11 cellular contexts compared by ENCODE assay signal in genomic region chr5:132073231-132074013, GRCh38. TPM values are rescaled to one million over a fixed set of nuclear protein-coding genes. Genes with fewer than 3 reads are reported as not detected.
A peak's percentile ranks its signal among the peaks of the same experiment; 100 is the strongest.
DNase-seq lines count a peak whose midpoint lies in the region; ATAC-seq and TF ChIP-seq lines count a peak whose summit lies in the region.
"Had no signal": no experiment of that assay in that cellular context is flagged by ENCODE, and none has a peak within 500 bp of the region (broad histone marks: within the 10 kb centered on the region; RNA-seq: fewer than 3 reads in every experiment).

TSS of gene CSF2 (plus strand) at chr5:132073789. CDS start at chr5:132073824, 35 bp downstream.

- H3K4me3 Mint-ChIP-seq in CD4-positive, alpha-beta memory T cell = peak within 1 kb of the TSS in 5 of 8 donors; percentile 1 to 45 (median 38)
- H3K4me3 Mint-ChIP-seq in activated naive CD8-positive, alpha-beta T cell = peak within 1 kb of the TSS; percentile 67
- no peak within 1 kb of the TSS for H3K4me3 Mint-ChIP-seq in glutamatergic neuron (ENCODE audit: unreplicated experiment)

- H3K27me3 ChIP-seq in CD4-positive, alpha-beta memory T cell (ENCODE audit: insufficient read depth, low read length) = no peaks in the 10 kb centered on the region
- H3K27me3 ChIP-seq in left lung = no peaks in the 10 kb centered on the region

- CTCF ChIA-PET in CD4-positive, alpha-beta memory T cell (lab: Charles Lee; ENCODE audit: partially characterized antibody) = interaction anchor here (0.9 to 3.3 kb wide), 7 partner anchors 9 to 108 kb away, joined by 3 to 14 read pairs (median 5); no protein-coding TSS in a partner anchor
- CTCF ChIA-PET in GM10248 (lab: Yijun Ruan, JAX) = interaction anchor here (1.1 to 3.1 kb wide), 8 partner anchors 8 to 164 kb away, joined by 3 to 15 read pairs (median 8); no protein-coding TSS in a partner anchor

- H3K9me3 ChIP-seq in CD4-positive, alpha-beta memory T cell (ENCODE audit: control insufficient read depth in 1 of 2, low read length in 2 of 2) = no peaks in the 10 kb centered on the region
- no peaks in the 10 kb centered on the region for H3K9me3 ChIP-seq in left lung

- peak; percentile 36 for ATAC-seq in left lung
- no peak for ATAC-seq in GM18498 (IDR thresholded peaks at IDR 0.05; ENCODE audit: unreplicated experiment)
- ATAC-seq in GM18909 (IDR thresholded peaks at IDR 0.05; ENCODE audit: poor library complexity, unreplicated experiment) = no peak

- H3K36me3 Mint-ChIP-seq in CD4-positive, alpha-beta memory T cell = no peaks in the 10 kb centered on the region
- H3K36me3 Mint-ChIP-seq in activated naive CD8-positive, alpha-beta T cell = no peaks in the 10 kb centered on the region
- no peaks in the 10 kb centered on the region for H3K36me3 Mint-ChIP-seq in glutamatergic neuron (ENCODE audit: unreplicated experiment)

- TF ChIP-seq CTCF in left lung (IDR thresholded peaks at IDR 0.05) = no peak
- no peak for TF ChIP-seq CTCF in GM10248 (IDR thresholded peaks at IDR 0.05; ENCODE audit: control extremely low read depth, extremely low read depth, low read depth, missing control alignments)
- TF ChIP-seq CTCF in glutamatergic neuron (IDR thresholded peaks at IDR 0.05; ENCODE audit: partially characterized antibody, unreplicated experiment) = no peak

- H3K27ac ChIP-seq in CD4-positive, alpha-beta memory T cell (ENCODE audit: low read depth, low read length) = no peak within 1 kb of the TSS
- H3K27ac ChIP-seq in left lung = peak within 1 kb of the TSS; percentile 71 to 78

- H3K27me3 Mint-ChIP-seq in CD4-positive, alpha-beta memory T cell = no peaks in the 10 kb centered on the region
- H3K27me3 Mint-ChIP-seq in activated naive CD8-positive, alpha-beta T cell = no peaks in the 10 kb centered on the region
- no peaks in the 10 kb centered on the region for H3K27me3 Mint-ChIP-seq in glutamatergic neuron (ENCODE audit: unreplicated experiment)

- H3K4me1 Mint-ChIP-seq in CD4-positive, alpha-beta memory T cell = peaks cover 24 to 84% (median 50%) of the 10 kb centered on the region in 4 donors
- peaks cover 22% of the 10 kb centered on the region for H3K4me1 Mint-ChIP-seq in activated naive CD8-positive, alpha-beta T cell (ENCODE audit: low read depth)
- H3K4me1 Mint-ChIP-seq in glutamatergic neuron (ENCODE audit: low read depth, unreplicated experiment) = no peaks in the 10 kb centered on the region

- DNase-seq in CD4-positive, alpha-beta memory T cell = no peak
- DNase-seq in HT-29 (ENCODE audit: low spot score) = peak; percentile 75
- peak in 1 of 2 donors; percentile 81 for DNase-seq in left lung
- no peak for DNase-seq in GM10248 (ENCODE audit: extremely low spot score)
- no peak for DNase-seq in glutamatergic neuron
- DNase-seq: cerebellar nuclear complex; NK-92 treated with Interleukin-12 subunit alpha and Interleukin-12 subunit beta, amount 100 ng/mL, for 24 hours had no signal

- POLR2A ChIA-PET in CD4-positive, alpha-beta memory T cell (lab: Charles Lee; ENCODE audit: partially characterized antibody) = interaction anchor here (1.0 to 2.1 kb wide), 5 partner anchors 9 to 61 kb away, joined by 3 to 6 read pairs (median 3); no protein-coding TSS in a partner anchor
- POLR2A ChIA-PET in GM10248 (lab: Yijun Ruan, JAX) = no interaction called here

- intact Hi-C loops in CD4-positive, alpha-beta memory T cell (cut with micrococcal nuclease) = loop anchor here (2.0 kb wide), 1 partner anchor 21 kb away; no protein-coding TSS in a partner anchor
- intact Hi-C loops in left lung (cut with DNase I) = no loop called here

- peaks cover 52% of the 10 kb centered on the region for H3K4me1 ChIP-seq in CD4-positive, alpha-beta memory T cell (ENCODE audit: insufficient read depth, low read length)
- H3K4me1 ChIP-seq in left lung = peaks cover 3 to 10% of the 10 kb centered on the region in 2 donors

- no peaks in the 10 kb centered on the region for H3K36me3 ChIP-seq in CD4-positive, alpha-beta memory T cell (ENCODE audit: insufficient read depth, low read length)
- H3K36me3 ChIP-seq in left lung = no peaks in the 10 kb centered on the region

- H3K4me3 ChIP-seq in CD4-positive, alpha-beta memory T cell (ENCODE audit: low read length in 2 of 2) = no peak within 1 kb of the TSS
- H3K4me3 ChIP-seq in left lung = peak within 1 kb of the TSS in 1 of 2 donors; percentile 26

- H3K9me3 Mint-ChIP-seq in CD4-positive, alpha-beta memory T cell = no peaks in the 10 kb centered on the region
- H3K9me3 Mint-ChIP-seq in activated naive CD8-positive, alpha-beta T cell (ENCODE audit: low read depth) = no peaks in the 10 kb centered on the region
- peaks cover 3% of the 10 kb centered on the region for H3K9me3 Mint-ChIP-seq in glutamatergic neuron (ENCODE audit: unreplicated experiment)

- H3K27ac Mint-ChIP-seq in CD4-positive, alpha-beta memory T cell = peak within 1 kb of the TSS; percentile 13 to 61 (median 36)
- H3K27ac Mint-ChIP-seq in activated naive CD8-positive, alpha-beta T cell = peak within 1 kb of the TSS; percentile 66
- H3K27ac Mint-ChIP-seq in glutamatergic neuron (ENCODE audit: unreplicated experiment) = no peak within 1 kb of the TSS

RNA-seq across cellular contexts. Expression of gene CSF2, which starts in this region (rescaled TPM):
- not detected for total RNA-seq in CD4-positive, alpha-beta memory T cell
- under 1 TPM in 1 of 2 donors, not detected in 1; 0.77 TPM for polyA plus RNA-seq in CD4-positive, alpha-beta memory T cell
- total RNA-seq in HT-29 (2014; rRNA removed; shearing (Covaris generic)) = 1.8 and 3.4 TPM in 2 replicates
- total RNA-seq in left lung (1 to 10 TPM; 4.6 to 5.1 TPM), glutamatergic neuron (ENCODE audit: unreplicated experiment) (not detected)
- total RNA-seq: urinary bladder had no signal
- polyA plus RNA-seq: urinary bladder had no signal
